1 cellular context compared by ENCODE assay signal in genomic region chr6:170553686-170554085, GRCh38.
TF ChIP-seq lines count a peak whose summit lies in the region.

No MANE protein-coding gene starts in this region.

TF ChIP-seq in K562, 482 proteins besides CTCF, POLR2A, EP300 and RAD21 (continues in another document):
- TF ChIP-seq HDAC1 (IDR thresholded peaks at IDR 0.05), result peak; percentile 49 to 97; a peak in 2 of 4 replicates
- 0 out of 2 replicates have a peak, but pooled peaks have one; percentile 29 for TF ChIP-seq ZNF175 (CRISPR knock-in tag; IDR thresholded peaks at IDR 0.05; ENCODE audit: low read depth)
- TF ChIP-seq SMARCA4 (IDR thresholded peaks at IDR 0.05), result peak; percentile 30; the same call in 1 of the 2 replicates
- peak; percentile 89 for TF ChIP-seq SAP30 (IDR thresholded peaks at IDR 0.05; ENCODE audit: borderline replicate concordance, insufficient read depth, low read depth, low read length, poor library complexity, severe bottlenecking)
- no peak for TF ChIP-seq NFRKB (IDR thresholded peaks at IDR 0.05; ENCODE audit: low read depth)
- TF ChIP-seq NFATC3 (IDR thresholded peaks at IDR 0.05), result 0 out of 2 replicates have a peak, but pooled peaks have one; percentile 22
- TF ChIP-seq KAT7 (CRISPR knock-in tag; IDR thresholded peaks at IDR 0.05; ENCODE audit: borderline replicate concordance), result peak; percentile 36; the same call in 1 of the 2 replicates
- no peak for TF ChIP-seq ZBTB5 (IDR thresholded peaks at IDR 0.05)
- TF ChIP-seq NKRF (IDR thresholded peaks at IDR 0.05; ENCODE audit: borderline replicate concordance), result peak; percentile 95
- TF ChIP-seq HDAC2 (IDR thresholded peaks at IDR 0.05), result peak; percentile 98
- TF ChIP-seq RBM39 (optimal IDR thresholded peaks at IDR 0.05; ENCODE audit: low read depth, low read length), result peak; percentile 48
- no peak for TF ChIP-seq SP2 (IDR thresholded peaks at IDR 0.05; ENCODE audit: extremely low read depth, low read depth, low read length, poor library complexity, severe bottlenecking)
- TF ChIP-seq FOXA3 (CRISPR knock-in tag; conservative IDR thresholded peaks at IDR 0.05 in 1 of 2, IDR thresholded peaks at IDR 0.05 in 1 of 2), result 0 out of 4 replicates have a peak, but pooled peaks of 1 of the 2 experiments have one; percentile 40
- peak; percentile 19; the same call in 1 of the 2 replicates for TF ChIP-seq HLTF (IDR thresholded peaks at IDR 0.05)
- no peak for TF ChIP-seq PHTF2 (CRISPR knock-in tag; IDR thresholded peaks at IDR 0.05)
- 0 out of 2 replicates have a peak, but pooled peaks have one; percentile 41 for TF ChIP-seq MXI1 (IDR thresholded peaks at IDR 0.05; ENCODE audit: low read depth, low read length)
- 0 out of 2 replicates have a peak, but pooled peaks have one; percentile 20 for TF ChIP-seq MEF2D (tag; conservative IDR thresholded peaks at IDR 0.05; ENCODE audit: low read depth)
- TF ChIP-seq FOXP4 (CRISPR knock-in tag; IDR thresholded peaks at IDR 0.05; ENCODE audit: borderline replicate concordance), result no peak
- TF ChIP-seq ZFPM2 (CRISPR knock-in tag; IDR thresholded peaks at IDR 0.05), result 0 out of 2 replicates have a peak, but pooled peaks have one; percentile 72
- peak; percentile 43; the same call in 1 of the 2 replicates for TF ChIP-seq RAD51 (IDR thresholded peaks at IDR 0.05; ENCODE audit: borderline replicate concordance, low read depth)
- TF ChIP-seq FUS (optimal IDR thresholded peaks at IDR 0.05; ENCODE audit: low read depth, low read length), result no peak
- TF ChIP-seq TAL1 (IDR thresholded peaks at IDR 0.05), result peak; percentile 11; the same call in 1 of the 2 replicates
- TF ChIP-seq ELF2 (CRISPR knock-in tag; IDR thresholded peaks at IDR 0.05), result 0 out of 2 replicates have a peak, but pooled peaks have one; percentile 23
- TF ChIP-seq THRAP3 (IDR thresholded peaks at IDR 0.05; ENCODE audit: borderline replicate concordance), result 0 out of 2 replicates have a peak, but pooled peaks have one; percentile 51
- TF ChIP-seq ZNF780A (CRISPR knock-in tag; IDR thresholded peaks at IDR 0.05), result no peak
- peak; percentile 86 for TF ChIP-seq MEIS2 (IDR thresholded peaks at IDR 0.05; ENCODE audit: partially characterized antibody)
- 0 out of 2 replicates have a peak, but pooled peaks have one; percentile 21 for TF ChIP-seq PYGO2 (tag; IDR thresholded peaks at IDR 0.05)
- peak in 1 of 2 experiments; percentile 7; a peak in 2 of 4 replicates for TF ChIP-seq ZNF639 (CRISPR knock-in tag; conservative IDR thresholded peaks at IDR 0.05 in 1 of 2, IDR thresholded peaks at IDR 0.05 in 1 of 2)
- peak; percentile 89; the same call in 1 of the 2 replicates for TF ChIP-seq PHF21A (IDR thresholded peaks at IDR 0.05; ENCODE audit: borderline replicate concordance, low read depth)
- TF ChIP-seq BRD9 (IDR thresholded peaks at IDR 0.05; ENCODE audit: low read depth, partially characterized antibody), result peak; percentile 14
- TF ChIP-seq KDM1A (IDR thresholded peaks at IDR 0.05), result peak; percentile 99
- TF ChIP-seq HBP1 (CRISPR knock-in tag; IDR thresholded peaks at IDR 0.05), result no peak
- TF ChIP-seq PKNOX1 (IDR thresholded peaks at IDR 0.05), result peak; percentile 97
- TF ChIP-seq ZBTB1 (CRISPR knock-in tag; IDR thresholded peaks at IDR 0.05; ENCODE audit: borderline replicate concordance, low read depth), result 0 out of 2 replicates have a peak, but pooled peaks have one; percentile 27
- 0 out of 2 replicates have a peak, but pooled peaks have one; percentile 30 for TF ChIP-seq ZC3H4 (CRISPR knock-in tag; IDR thresholded peaks at IDR 0.05; ENCODE audit: borderline replicate concordance)
- TF ChIP-seq MLX (CRISPR knock-in tag; conservative IDR thresholded peaks at IDR 0.05), result 0 out of 4 replicates have a peak, but pooled peaks of 1 of the 2 experiments have one; percentile 70
- TF ChIP-seq SIN3A (IDR thresholded peaks at IDR 0.05; ENCODE audit: borderline replicate concordance in 2 of 2, control insufficient read depth in 1 of 2, low read depth in 2 of 2, low read length in 2 of 2), result peak in 1 of 2 experiments; percentile 66; a peak in 1 of 4 replicates
- TF ChIP-seq TOE1 (IDR thresholded peaks at IDR 0.05; ENCODE audit: borderline replicate concordance), result no peak
- no peak for TF ChIP-seq TOE1 (CRISPR knock-in tag; IDR thresholded peaks at IDR 0.05; ENCODE audit: borderline replicate concordance, low read depth)
- peak; percentile 42; the same call in 1 of the 2 replicates for TF ChIP-seq ZNF143 (CRISPR knock-in tag; IDR thresholded peaks at IDR 0.05)
- peak; percentile 90 to 94 for TF ChIP-seq RCOR1 (IDR thresholded peaks at IDR 0.05; ENCODE audit: borderline replicate concordance in 1 of 2, low read depth in 2 of 2, low read length in 2 of 2)
- TF ChIP-seq ZNF121 (CRISPR knock-in tag; conservative IDR thresholded peaks at IDR 0.05), result no peak
- TF ChIP-seq USF1 (CRISPR knock-in tag; IDR thresholded peaks at IDR 0.05), result peak; percentile 72
- peak; percentile 42 for TF ChIP-seq DACH1 (IDR thresholded peaks at IDR 0.05; ENCODE audit: partially characterized antibody)
- TF ChIP-seq ZNF511 (CRISPR knock-in tag; IDR thresholded peaks at IDR 0.05), result no peak
- TF ChIP-seq TFE3 (CRISPR knock-in tag; IDR thresholded peaks at IDR 0.05), result no peak
- TF ChIP-seq TEAD1 (CRISPR knock-in tag; IDR thresholded peaks at IDR 0.05), result 0 out of 4 replicates have a peak, but pooled peaks of 1 of the 2 experiments have one; percentile 7
